Comparison of ENCODE assay signal across 38 cellular contexts in genomic region chr1:12644237-12644636, GRCh38. TPM values are rescaled to one million over a fixed set of nuclear protein-coding genes. Genes with fewer than 3 reads are reported as not detected.
"Had no signal": no experiment of that assay in that cellular context is flagged by ENCODE, and none has a peak within 500 bp of the region (broad histone marks: within the 10 kb centered on the region; RNA-seq: fewer than 3 reads in every experiment).

No MANE protein-coding gene starts in this region.

- H3K27me3 ChIP-seq: ascending aorta had no signal

- H3K4me1 ChIP-seq: ascending aorta had no signal

- H3K4me3 ChIP-seq: ascending aorta, cardiac muscle cell had no signal

- ATAC-seq: activated CD8-positive, alpha-beta T cell treated with anti-CD3 and anti-CD28 coated beads for 36 hours; activated naive CD8-positive, alpha-beta T cell treated with anti-CD3 and anti-CD28 coated beads, Interleukin-2, amount 50 U/mL, for 24 hours; activated T-cell treated with anti-CD3 and anti-CD28 coated beads, Interleukin-2, amount 50 U/mL, for 4 hours; activated T-cell treated with anti-CD3 and anti-CD28 coated beads, Interleukin-2, amount 50 U/mL, for 72 hours; activated T-helper 17 cell treated with anti-CD3 and anti-CD28 coated beads, Interleukin-2, amount 50 U/mL, for 72 hours had no signal

- H3K27me3 Mint-ChIP-seq: activated naive CD4-positive, alpha-beta T cell treated with anti-CD3 and anti-CD28 coated beads, Interleukin-2, amount 50 U/mL, for 24 hours had no signal

- H3K36me3 Mint-ChIP-seq: activated naive CD4-positive, alpha-beta T cell treated with anti-CD3 and anti-CD28 coated beads, Interleukin-2, amount 50 U/mL, for 24 hours; activated naive CD8-positive, alpha-beta T cell treated with anti-CD3 and anti-CD28 coated beads, Interleukin-2, amount 10 ng/mL, durations not matched to agents 7 days and 5 days; brain had no signal

- H3K36me3 ChIP-seq: ascending aorta, cardiac muscle cell had no signal

- H3K27ac Mint-ChIP-seq: activated B cell treated with CpG ODN at 0.5 μM for 24 hours; activated CD4-positive, alpha-beta memory T cell treated with anti-CD3 and anti-CD28 coated beads for 36 hours; activated CD4-positive, alpha-beta T cell treated with anti-CD3 and anti-CD28 coated beads, Interleukin-2, amount 10 ng/mL, durations not matched to agents 24 days and 14 days; activated CD8-positive, alpha-beta T cell treated with anti-CD3 and anti-CD28 coated beads for 36 hours; activated naive CD4-positive, alpha-beta T cell treated with anti-CD3 and anti-CD28 coated beads, Interleukin-2, amount 10 ng/mL, durations not matched to agents 7 days and 5 days; activated naive CD4-positive, alpha-beta T cell treated with anti-CD3 and anti-CD28 coated beads, Interleukin-2, amount 50 U/mL, for 24 hours; activated naive CD8-positive, alpha-beta T cell; activated naive CD8-positive, alpha-beta T cell treated with anti-CD3 and anti-CD28 coated beads, Interleukin-2, amount 10 ng/mL, durations not matched to agents 7 days and 5 days; activated naive CD8-positive, alpha-beta T cell treated with anti-CD3 and anti-CD28 coated beads, Interleukin-2, amount 50 U/mL, for 24 hours; activated T-cell treated with anti-CD3 and anti-CD28 coated beads, Interleukin-2, amount 50 U/mL, for 72 hours; activated T-helper 1 cell treated with anti-CD3 and anti-CD28 coated beads, Interleukin-12 subunit alpha, Interleukin-12 subunit beta, Interleukin-2, Interleukin-4 antibody, amounts not matched to agents 30 ng/mL and 10 ng/mL and 1 ng/mL, durations not matched to agents 14 hours and 24 hours and 36 hours; activated T-helper 17 cell treated with anti-CD3 and anti-CD28 coated beads, Interleukin-2, amount 50 U/mL, for 72 hours; brain; T-helper 1 cell treated with Interleukin-12 subunit alpha and Interleukin-12 subunit beta and Interleukin-4 antibody, amounts not matched to agents 30 μg/mL and 1 μg/mL, for 36 hours; T-helper 2 cell treated with Interferon-gamma antibody and Interleukin-4, amounts not matched to agents 5 μg/mL and 100 μg/mL, for 36 hours had no signal

- H3K4me3 Mint-ChIP-seq: activated B cell treated with CpG ODN at 0.5 μM for 24 hours; activated CD4-positive, alpha-beta memory T cell treated with anti-CD3 and anti-CD28 coated beads for 36 hours; activated CD4-positive, alpha-beta T cell treated with anti-CD3 and anti-CD28 coated beads, Interleukin-2, amount 10 ng/mL, durations not matched to agents 24 days and 14 days; activated CD8-positive, alpha-beta T cell treated with anti-CD3 and anti-CD28 coated beads for 36 hours; activated naive CD4-positive, alpha-beta T cell treated with anti-CD3 and anti-CD28 coated beads, Interleukin-2, amount 10 ng/mL, durations not matched to agents 7 days and 5 days; activated naive CD4-positive, alpha-beta T cell treated with anti-CD3 and anti-CD28 coated beads, Interleukin-2, amount 50 U/mL, for 24 hours; activated naive CD8-positive, alpha-beta T cell; activated naive CD8-positive, alpha-beta T cell treated with anti-CD3 and anti-CD28 coated beads, Interleukin-2, amount 10 ng/mL, durations not matched to agents 7 days and 5 days; activated naive CD8-positive, alpha-beta T cell treated with anti-CD3 and anti-CD28 coated beads, Interleukin-2, amount 50 U/mL, for 24 hours; activated T-cell treated with anti-CD3 and anti-CD28 coated beads, Interleukin-2, amount 50 U/mL, for 4 hours; activated T-cell treated with anti-CD3 and anti-CD28 coated beads, Interleukin-2, amount 50 U/mL, for 72 hours; activated T-helper 1 cell treated with anti-CD3 and anti-CD28 coated beads, Interleukin-12 subunit alpha, Interleukin-12 subunit beta, Interleukin-2, Interleukin-4 antibody, amounts not matched to agents 30 ng/mL and 10 ng/mL and 1 ng/mL, durations not matched to agents 14 hours and 24 hours and 36 hours; activated T-helper 17 cell treated with anti-CD3 and anti-CD28 coated beads, Interleukin-2, amount 50 U/mL, for 72 hours; brain; central memory CD8-positive, alpha-beta T cell; T-helper 1 cell treated with Interleukin-12 subunit alpha and Interleukin-12 subunit beta and Interleukin-4 antibody, amounts not matched to agents 30 μg/mL and 1 μg/mL, for 36 hours; T-helper 2 cell treated with Interferon-gamma antibody and Interleukin-4, amounts not matched to agents 5 μg/mL and 100 μg/mL, for 36 hours had no signal

- H3K4me1 Mint-ChIP-seq: activated B cell treated with CpG ODN at 0.5 μM for 24 hours; activated CD4-positive, alpha-beta T cell treated with anti-CD3 and anti-CD28 coated beads, Interleukin-2, amount 10 ng/mL, durations not matched to agents 24 days and 14 days; activated naive CD4-positive, alpha-beta T cell treated with anti-CD3 and anti-CD28 coated beads, Interleukin-2, amount 10 ng/mL, durations not matched to agents 7 days and 5 days; activated naive CD4-positive, alpha-beta T cell treated with anti-CD3 and anti-CD28 coated beads, Interleukin-2, amount 50 U/mL, for 24 hours; activated naive CD8-positive, alpha-beta T cell treated with anti-CD3 and anti-CD28 coated beads, Interleukin-2, amount 10 ng/mL, durations not matched to agents 7 days and 5 days; activated naive CD8-positive, alpha-beta T cell treated with anti-CD3 and anti-CD28 coated beads, Interleukin-2, amount 50 U/mL, for 24 hours; activated T-helper 17 cell treated with anti-CD3 and anti-CD28 coated beads, Interleukin-2, amount 50 U/mL, for 72 hours; brain; central memory CD8-positive, alpha-beta T cell had no signal

- DNase-seq: activated B cell treated with CpG ODN at 0.5 μM for 24 hours; activated CD4-positive, alpha-beta memory T cell treated with anti-CD3 and anti-CD28 coated beads for 36 hours; activated CD4-positive, alpha-beta T cell treated with anti-CD3 and anti-CD28 coated beads for 4 hours; activated CD4-positive, alpha-beta T cell treated with anti-CD3 and anti-CD28 coated beads, Interleukin-2, amount 10 ng/mL, durations not matched to agents 24 days and 14 days; activated CD4-positive, alpha-beta T cell treated with anti-CD3 and anti-CD28 coated beads, Interleukin-2, amount 50 U/mL, for 1 hour; activated CD4-positive, alpha-beta T cell treated with anti-CD3 and anti-CD28 coated beads, Interleukin-2, amount 50 U/mL, for 4 hours; activated CD4-positive, CD25-positive, alpha-beta regulatory T cell treated with anti-CD3 and anti-CD28 coated beads, Interleukin-2, amount 50 U/mL, for 72 hours; activated CD8-positive, alpha-beta T cell treated with anti-CD3 and anti-CD28 coated beads for 36 hours; activated effector memory CD4-positive, alpha-beta T cell treated with anti-CD3 and anti-CD28 coated beads, Interleukin-2, amount 50 U/mL, for 16 hours; activated gamma-delta T cell treated with Interleukin-2 at 50 U/mL for 16 hours; activated naive CD4-positive, alpha-beta T cell treated with anti-CD3 and anti-CD28 coated beads, Interleukin-2, amount 10 ng/mL, durations not matched to agents 7 days and 5 days; activated naive CD4-positive, alpha-beta T cell treated with Interleukin-2 at 50 U/mL for 16 hours; activated naive CD8-positive, alpha-beta T cell treated with anti-CD3 and anti-CD28 coated beads, Interleukin-2, amount 10 ng/mL, durations not matched to agents 7 days and 5 days; activated naive CD8-positive, alpha-beta T cell treated with anti-CD3 and anti-CD28 coated beads, Interleukin-2, amount 50 U/mL, for 24 hours; activated T-cell treated with anti-CD3 and anti-CD28 coated beads for 4 hours; activated T-cell treated with anti-CD3 and anti-CD28 coated beads, Interleukin-2, amount 50 U/mL, for 1 hour; activated T-cell treated with anti-CD3 and anti-CD28 coated beads, Interleukin-2, amount 50 U/mL, for 4 hours; activated T-cell treated with anti-CD3 and anti-CD28 coated beads, Interleukin-2, amount 50 U/mL, for 72 hours; amygdala; anterior cingulate cortex; caudate nucleus; T-helper 1 cell; T-helper 2 cell; T-helper 9 cell had no signal

- H3K27ac ChIP-seq: ascending aorta, cardiac muscle cell, VCaP had no signal

RNA-seq across cellular contexts. Expression of gene AADACL4, which starts 0.4 kb away (rescaled TPM):
- total RNA-seq: activated B cell treated with CpG ODN at 0.5 μM for 24 hours; activated CD4-positive, alpha-beta memory T cell treated with anti-CD3 and anti-CD28 coated beads for 36 hours; activated CD4-positive, alpha-beta T cell treated with anti-CD3 and anti-CD28 coated beads, Interleukin-2, amount 10 ng/mL, durations not matched to agents 24 days and 14 days; activated CD8-positive, alpha-beta memory T cell treated with anti-CD3 and anti-CD28 coated beads for 36 hours; activated CD8-positive, alpha-beta T cell treated with anti-CD3 and anti-CD28 coated beads for 36 hours; activated naive CD8-positive, alpha-beta T cell treated with anti-CD3 and anti-CD28 coated beads, Interleukin-2, amount 10 ng/mL, durations not matched to agents 7 days and 5 days; activated T-cell treated with anti-CD3 and anti-CD28 coated beads, Interleukin-2, amount 50 U/mL, for 4 hours; activated T-cell treated with anti-CD3 and anti-CD28 coated beads, Interleukin-2, amount 50 U/mL, for 72 hours; activated T-helper 1 cell treated with anti-CD3 and anti-CD28 coated beads, Interleukin-12 subunit alpha, Interleukin-12 subunit beta, Interleukin-2, Interleukin-4 antibody, amounts not matched to agents 30 ng/mL and 10 ng/mL and 1 ng/mL, durations not matched to agents 14 hours and 24 hours and 36 hours; activated T-helper 17 cell treated with anti-CD3 and anti-CD28 coated beads, Interleukin-2, amount 50 U/mL, for 72 hours; ascending aorta; bronchial epithelial cell; cardiac muscle cell; cerebellum had no signal
- polyA plus RNA-seq: cardiac muscle cell had no signal
